1 cellular context compared by ENCODE assay signal in genomic region chr5:34806532-34806931, GRCh38.
TF ChIP-seq lines count a peak whose summit lies in the region.

No MANE protein-coding gene starts in this region.

TF ChIP-seq in endothelial cell of umbilical vein, 7 proteins besides CTCF, POLR2A, EP300 and RAD21 (continued from another document):
- peak; percentile 15 for TF ChIP-seq POLR2AphosphoS5 (IDR thresholded peaks at IDR 0.05; ENCODE audit: insufficient read depth, low read depth, low read length)
